Comparison of ENCODE assay signal across 20 cellular contexts in genomic region chr10:26212511-26212910, GRCh38. TPM values are rescaled to one million over a fixed set of nuclear protein-coding genes. Genes with fewer than 3 reads are reported as not detected.
DNase-seq lines count a peak whose midpoint lies in the region; ATAC-seq and TF ChIP-seq lines count a peak whose summit lies in the region.
"Had no signal": no experiment of that assay in that cellular context is flagged by ENCODE, and none has a peak within 500 bp of the region (broad histone marks: within the 10 kb centered on the region; RNA-seq: fewer than 3 reads in every experiment).

No MANE protein-coding gene starts in this region.

- H3K9me3 ChIP-seq in H9 (ENCODE audit: control insufficient read depth, low read depth, low read length) (no peaks in the 10 kb centered on the region), ectodermal cell (ENCODE audit: control insufficient read depth, low read length) (no peaks in the 10 kb centered on the region), iPS-15b (ENCODE audit: control insufficient read depth, insufficient read depth, low read length) (no peaks in the 10 kb centered on the region), neural progenitor cell (ENCODE audit: low read depth) (no peaks in the 10 kb centered on the region)
- H3K9me3 ChIP-seq: A549, BE2C had no signal

- H2BK12ac ChIP-seq in H9 (ENCODE audit: insufficient read length, low read depth, low read length), result no peak overlapping the region

- H3K36me3 ChIP-seq in ectodermal cell (ENCODE audit: control insufficient read depth, insufficient read depth, low read length), result no peaks in the 10 kb centered on the region
- H3K36me3 ChIP-seq in iPS-15b (ENCODE audit: control insufficient read depth, insufficient read depth, low read length), result no peaks in the 10 kb centered on the region
- no peaks in the 10 kb centered on the region for H3K36me3 ChIP-seq in neural progenitor cell
- H3K36me3 ChIP-seq: BE2C had no signal

- no CpG with 5 or more reads among the region's 12 CpGs for WGBS in H9 (ENCODE audit: extremely low coverage, insufficient read length, low lambda C conversion rate)
- WGBS in ectodermal cell, 2 experiments, result 75 to 77% methylated on average over 12 of the region's 12 CpGs

- H4K20me1 ChIP-seq in H9 (ENCODE audit: control insufficient read depth, insufficient read depth, insufficient read length) (no peaks in the 10 kb centered on the region), neural progenitor cell (ENCODE audit: low read depth) (peaks cover 71% of the 10 kb centered on the region)

- H3K9me3 Mint-ChIP-seq in H9 (peaks cover 0 to 5% of the 10 kb centered on the region in 2 experiments; a peak in 2 of 5 replicates), neural progenitor cell (no peaks in the 10 kb centered on the region)
- H3K9me3 Mint-ChIP-seq: CD8-positive, alpha-beta memory T cell; IgD-negative memory B cell had no signal

- no peak overlapping the region for H4K5ac ChIP-seq in H9 (ENCODE audit: insufficient read length, low read depth, low read length)

- H3K4me1 ChIP-seq in H9 (ENCODE audit: insufficient read depth, low read length) (peaks cover 7% of the 10 kb centered on the region; the same call in 1 of the 2 replicates), ectodermal cell (ENCODE audit: control insufficient read depth, insufficient read depth, low read length) (peaks cover 40% of the 10 kb centered on the region), iPS-15b (ENCODE audit: control insufficient read depth, insufficient read depth, low read length) (peaks cover 15% of the 10 kb centered on the region), neural progenitor cell (peaks cover 54% of the 10 kb centered on the region)
- H3K4me1 ChIP-seq: BE2C, Caco-2 had no signal

- no peak overlapping the region for H3K14ac ChIP-seq in H9 (ENCODE audit: insufficient read depth, low read length)

- H3K4me3 ChIP-seq in ectodermal cell (ENCODE audit: insufficient read depth, low read depth, low read length) (peak overlapping the region; percentile 3), iPS-15b (ENCODE audit: low read depth, low read length) (peak overlapping the region; percentile 23), neural progenitor cell (no peak overlapping the region), dorsolateral prefrontal cortex (no peak overlapping the region)
- H3K4me3 ChIP-seq: A549, GM12878 had no signal

- H2BK120ac ChIP-seq in H9 (ENCODE audit: low read depth, low read length, poor library complexity, severe bottlenecking), result no peak overlapping the region

- no peak overlapping the region for H3K18ac ChIP-seq in H9 (ENCODE audit: insufficient read length, low read depth, low read length)

- H3K56ac ChIP-seq in H9 (ENCODE audit: insufficient read length, low read depth, low read length), result no peak overlapping the region

- H2AK5ac ChIP-seq in H9 (ENCODE audit: insufficient read length, low read length), result no peak overlapping the region

- H3F3A ChIP-seq in neural progenitor cell (ENCODE audit: low read depth), result peaks cover 34% of the 10 kb centered on the region

- peaks cover 35% of the 10 kb centered on the region for H3K23me2 ChIP-seq in H9 (ENCODE audit: insufficient read length, low read depth, low read length, poor library complexity, severe bottlenecking)

- H3K27ac Mint-ChIP-seq in H9 (no peak overlapping the region; a peak in 1 of 7 replicates), neural progenitor cell (no peak overlapping the region)
- H3K27ac Mint-ChIP-seq: IgD-negative memory B cell had no signal

- no peak overlapping the region for H3K27ac ChIP-seq in H9 (ENCODE audit: insufficient read length, low read depth, low read length)
- no peak overlapping the region for H3K27ac ChIP-seq in ectodermal cell (ENCODE audit: insufficient read depth, low read depth, low read length, poor library complexity, severe bottlenecking)
- no peak overlapping the region for H3K27ac ChIP-seq in neural progenitor cell
- no peak overlapping the region for H3K27ac ChIP-seq in dorsolateral prefrontal cortex
- H3K27ac ChIP-seq: A549, C4-2B had no signal

- H3K79me1 ChIP-seq in H9 (ENCODE audit: insufficient read depth, low read depth, low read length, poor library complexity, severe bottlenecking), result no peaks in the 10 kb centered on the region

- H3K4me2 ChIP-seq in H9 (ENCODE audit: insufficient read depth, insufficient read length, low read length) (peak overlapping the region; percentile 22), neural progenitor cell (peak overlapping the region; percentile 59)
- H3K4me2 ChIP-seq: A549 had no signal

- TF ChIP-seq CTCF in H9 (conservative IDR thresholded peaks at IDR 0.05) (no peak), neural progenitor cell (IDR thresholded peaks at IDR 0.05) (no peak), dorsolateral prefrontal cortex (IDR thresholded peaks at IDR 0.05 in 54 of 56, conservative IDR thresholded peaks at IDR 0.05 in 2 of 56; ENCODE audit: low read depth in 1 of 56, partially characterized antibody in 56 of 56) (no peak)

- no peak overlapping the region for H2BK5ac ChIP-seq in H9 (ENCODE audit: insufficient read length, low read length)

- H3K27me3 ChIP-seq in H9 (ENCODE audit: insufficient read depth, low read length), result peaks cover 57% of the 10 kb centered on the region
- peaks cover 74% of the 10 kb centered on the region for H3K27me3 ChIP-seq in ectodermal cell (ENCODE audit: control insufficient read depth, insufficient read depth, low read length, poor library complexity, severe bottlenecking)
- H3K27me3 ChIP-seq in iPS-15b (ENCODE audit: control insufficient read depth, insufficient read depth, low read length), result peaks cover 80% of the 10 kb centered on the region
- peaks cover 100% of the 10 kb centered on the region for H3K27me3 ChIP-seq in neural progenitor cell
- peaks cover 15 to 78% (median 62%) of the 10 kb centered on the region in 45 donors for H3K27me3 ChIP-seq in dorsolateral prefrontal cortex

- no peak for ATAC-seq in stimulated activated naive CD8-positive, alpha-beta T cell treated with anti-CD3 and anti-CD28 coated beads, Interleukin-15, Interleukin-2, amounts not matched to agents 100 U/mL and 50 U/mL, for 24 hours
- ATAC-seq in GM18498 (IDR thresholded peaks at IDR 0.05; ENCODE audit: unreplicated experiment), result no peak
- ATAC-seq: A549, GM12878, HCT116 had no signal

- no peak overlapping the region for H2BK15ac ChIP-seq in H9 (ENCODE audit: low read depth, low read length)

- H2AFZ ChIP-seq in H9 (ENCODE audit: low read length), result no peak overlapping the region
- H2AFZ ChIP-seq in neural progenitor cell (replicated peaks), result no peak overlapping the region

- H3K36me3 Mint-ChIP-seq in H9 (ENCODE audit: insufficient read depth in 1 of 3, low read depth in 3 of 3) (no peaks in the 10 kb centered on the region; a peak in 1 of 7 replicates), neural progenitor cell (no peaks in the 10 kb centered on the region)
- H3K36me3 Mint-ChIP-seq: CD8-positive, alpha-beta memory T cell; IgD-negative memory B cell had no signal

- H4K91ac ChIP-seq in H9 (ENCODE audit: insufficient read length, low read depth, low read length), result no peak overlapping the region

- H3K4me3 Mint-ChIP-seq in H9 (peak overlapping the region in 1 of 2 experiments; percentile 60; a peak in 4 of 5 replicates), neural progenitor cell (no peak overlapping the region)
- H3K4me3 Mint-ChIP-seq: CD8-positive, alpha-beta memory T cell had no signal

- no peak overlapping the region for H3T11ph ChIP-seq in H9 (ENCODE audit: low read length)

- H3K4ac ChIP-seq in H9 (ENCODE audit: low read depth, low read length), result no peak overlapping the region

- no peak overlapping the region for H3K23ac ChIP-seq in H9 (ENCODE audit: insufficient read length, low read depth, low read length)

- intact Hi-C loops in dorsolateral prefrontal cortex (cut with DNase I), result no loop called here

- DNase-seq in H9 (no peak), neural progenitor cell (ENCODE audit: low spot score) (no peak), GF-D8 (lab: John Stamatoyannopoulos, UW) (no peak), dorsolateral prefrontal cortex (no peak)
- no peak for DNase-seq in stimulated activated naive CD8-positive, alpha-beta T cell treated with anti-CD3 and anti-CD28 coated beads, Interleukin-15, Interleukin-2, amounts not matched to agents 100 U/mL and 50 U/mL, for 24 hours
- DNase-seq: BE2C; Caco-2; CD8-positive, alpha-beta memory T cell; DMS53; GOT3; KG1 had no signal

- H2BK20ac ChIP-seq in H9 (ENCODE audit: low read depth, low read length, poor library complexity, severe bottlenecking), result no peak overlapping the region

- no peaks in the 10 kb centered on the region for H3K79me2 ChIP-seq in H9 (ENCODE audit: insufficient read depth, low read length)
- H3K79me2 ChIP-seq in neural progenitor cell (ENCODE audit: low read depth), result no peaks in the 10 kb centered on the region

- H4K8ac ChIP-seq in H9 (replicated peaks; ENCODE audit: insufficient read length, low read depth, low read length), result no peak overlapping the region

- H3K4me1 Mint-ChIP-seq in H9 (peaks cover 50 to 54% of the 10 kb centered on the region in 2 experiments), neural progenitor cell (peaks cover 29% of the 10 kb centered on the region)

- no peak overlapping the region for H3K9ac ChIP-seq in H9 (ENCODE audit: extremely low read depth, insufficient read length, low read length)
- H3K9ac ChIP-seq in iPS-15b (ENCODE audit: low read depth, low read length), result no peak overlapping the region
- H3K9ac ChIP-seq in neural progenitor cell, result no peak overlapping the region

- H3K27me3 Mint-ChIP-seq in H9 (ENCODE audit: low read depth) (peaks cover 32% of the 10 kb centered on the region), neural progenitor cell (ENCODE audit: insufficient read depth, low read depth) (peaks cover 56% of the 10 kb centered on the region)

RNA-seq across cellular contexts. Expression of gene GAD2, which starts 4.1 kb away (rescaled TPM):
- 2.0 and 2.3 TPM in 2 replicates for total RNA-seq in H9 (2021)
- polyA plus RNA-seq in ectodermal cell (2013, experiment 1 of 4), result 1.5 TPM
- polyA plus RNA-seq in ectodermal cell (2013, experiment 2 of 4), result 0.71 TPM
- polyA plus RNA-seq in ectodermal cell (2013, experiment 3 of 4), result 0.80 TPM
- polyA plus RNA-seq in ectodermal cell (2013, experiment 4 of 4), result 0.69 TPM
- total RNA-seq in neural progenitor cell (ENCODE audit: low replicate concordance), result 0.41 and 0.74 TPM in 2 replicates
- total RNA-seq in dorsolateral prefrontal cortex, result 10 to 100 TPM in 117 of 120 experiments, 1 to 10 TPM in 3; 6.1 to 79.3 (median 36.2) TPM
- total RNA-seq: Caco-2; CD8-positive, alpha-beta memory T cell; GM12878 had no signal
- polyA plus RNA-seq: A549; AG04450; CD8-positive, alpha-beta memory T cell; GM12878; IgD-negative memory B cell had no signal

Comparison
In these comparisons a context has a peak if more than half of its experiments do, and no peak if none do; other contexts are left out.
1. H3K4me3 ChIP-seq: peak in ectodermal cell (single experiment) and iPS-15b (single experiment); none in neural progenitor cell (single experiment) and dorsolateral prefrontal cortex (0 of 59).